ENCODE assay signal across 10 cellular contexts in genomic region chr2:239239607-239240479, GRCh38.
DNase-seq lines count a peak whose midpoint lies in the region; TF ChIP-seq lines count a peak whose summit lies in the region.
"Had no signal": no experiment of that assay in that cellular context is flagged by ENCODE, and none has a peak within 500 bp of the region (broad histone marks: within the 10 kb centered on the region; RNA-seq: fewer than 3 reads in every experiment).

No MANE protein-coding gene starts in this region.

- H3K4me1 Mint-ChIP-seq in endodermal cell (peaks cover 13% of the 10 kb centered on the region), MCF 10A (ENCODE audit: insufficient read depth, unreplicated experiment) (no peaks in the 10 kb centered on the region)

- H3K9me3 Mint-ChIP-seq in endodermal cell: no peaks in the 10 kb centered on the region
- no peaks in the 10 kb centered on the region for H3K9me3 Mint-ChIP-seq in MCF 10A (ENCODE audit: unreplicated experiment)
- H3K9me3 Mint-ChIP-seq: natural killer cell had no signal

- H3K4me3 ChIP-seq in endodermal cell (ENCODE audit: low read length) (no peak overlapping the region), muscle layer of colon (ENCODE audit: low read depth in 1 of 2, low read length in 2 of 2) (peak overlapping the region; percentile 15 to 41), thymus (ENCODE audit: low read length) (no peak overlapping the region)

- H3K27ac ChIP-seq in endodermal cell (ENCODE audit: low read depth, low read length) (peak overlapping the region; percentile 84), muscle layer of colon (ENCODE audit: low read depth, low read length) (peak overlapping the region; percentile 47), thymus (ENCODE audit: low read depth) (peak overlapping the region; percentile 25)

- no peaks in the 10 kb centered on the region for H3K36me3 Mint-ChIP-seq in endodermal cell (ENCODE audit: low read depth)
- H3K36me3 Mint-ChIP-seq in MCF 10A (ENCODE audit: insufficient read depth, unreplicated experiment): peaks cover 6% of the 10 kb centered on the region
- H3K36me3 Mint-ChIP-seq: natural killer cell had no signal

- H3K27me3 ChIP-seq in endodermal cell (ENCODE audit: control insufficient read depth, insufficient read depth, low read length, poor library complexity, severe bottlenecking) (no peaks in the 10 kb centered on the region), muscle layer of colon (ENCODE audit: control insufficient read depth in 1 of 2, insufficient read depth in 2 of 2, low read length in 2 of 2) (no peaks in the 10 kb centered on the region), thymus (ENCODE audit: control insufficient read depth, insufficient read depth) (no peaks in the 10 kb centered on the region)

- DNase-seq in NCI-H1092 treated with DMSO at 0.1 percent for 48 hours (lab: John Stamatoyannopoulos, UW) (peak; percentile 33), NCI-H1092 (lab: John Stamatoyannopoulos, UW) (no peak), endodermal cell (peak; percentile 41), NCI-H2029 treated with DMSO at 0.1 percent for 48 hours (lab: John Stamatoyannopoulos, UW) (no peak), NCI-H2227 treated with DMSO at 0.1 percent for 48 hours (lab: John Stamatoyannopoulos, UW) (no peak), MCF 10A (ENCODE audit: unreplicated experiment) (no peak)
- DNase-seq: central memory CD4-positive, alpha-beta T cell; natural killer cell had no signal

- H3K27me3 Mint-ChIP-seq in endodermal cell (ENCODE audit: insufficient read depth) (no peaks in the 10 kb centered on the region), MCF 10A (ENCODE audit: insufficient read depth, unreplicated experiment) (no peaks in the 10 kb centered on the region)

- peak overlapping the region; percentile 70 for H3K27ac Mint-ChIP-seq in endodermal cell
- no peak overlapping the region for H3K27ac Mint-ChIP-seq in MCF 10A (ENCODE audit: low read depth, unreplicated experiment)

- H3K9ac ChIP-seq in endodermal cell (ENCODE audit: extremely low read depth, low read length, poor library complexity, severe bottlenecking) (no peak overlapping the region), muscle layer of colon (ENCODE audit: low read length) (peak overlapping the region; percentile 1)

- no TSS peak for BruUV-seq in MCF 10A (replicated peaks; lab: Mats Ljungman, UMichigan)

- intact Hi-C loops in MCF 10A (cut with micrococcal nuclease): no loop called here

- peaks cover 5% of the 10 kb centered on the region for H3K4me1 ChIP-seq in endodermal cell (ENCODE audit: control insufficient read depth, insufficient read depth, low read length)
- H3K4me1 ChIP-seq in muscle layer of colon (ENCODE audit: insufficient read depth, low read length): peaks cover 45% of the 10 kb centered on the region
- H3K4me1 ChIP-seq in thymus (ENCODE audit: control insufficient read depth, insufficient read depth, low read length): peaks cover 30% of the 10 kb centered on the region

- TF ChIP-seq CTCF in endodermal cell (conservative IDR thresholded peaks at IDR 0.05) (no peak), MCF 10A (IDR thresholded peaks at IDR 0.05; ENCODE audit: unreplicated experiment) (no peak)

- POLR2A ChIA-PET in MCF 10A (lab: Yijun Ruan, JAX): interaction anchor here (1.2 kb wide), 1 partner anchor 10 kb away, joined by 3 read pairs; no protein-coding TSS in a partner anchor

- WGBS in endodermal cell (ENCODE audit: insufficient coverage in 1 of 2, insufficient read length in 1 of 2), 2 experiments: 93% methylated on average over 23 to 30 of the region's 30 CpGs
- 93% methylated on average over 30 of the region's 30 CpGs for WGBS in thymus

- H3K36me3 ChIP-seq in endodermal cell (ENCODE audit: control insufficient read depth, insufficient read depth, low read length): no peaks in the 10 kb centered on the region
- no peaks in the 10 kb centered on the region for H3K36me3 ChIP-seq in muscle layer of colon (ENCODE audit: insufficient read depth, low read length)
- no peaks in the 10 kb centered on the region for H3K36me3 ChIP-seq in thymus (ENCODE audit: control insufficient read depth, insufficient read depth)

- CTCF ChIA-PET in MCF 10A (lab: Yijun Ruan, JAX): interaction anchor here (1.1 kb wide), 1 partner anchor 58 kb away, joined by 4 read pairs; no protein-coding TSS in a partner anchor

- H3K9me3 ChIP-seq in endodermal cell (ENCODE audit: control insufficient read depth, low read length): no peaks in the 10 kb centered on the region
- no peaks in the 10 kb centered on the region for H3K9me3 ChIP-seq in muscle layer of colon (ENCODE audit: low read length)
- H3K9me3 ChIP-seq in thymus (ENCODE audit: control insufficient read depth): no peaks in the 10 kb centered on the region

- H3K4me3 Mint-ChIP-seq in endodermal cell (no peak overlapping the region), MCF 10A (ENCODE audit: unreplicated experiment) (no peak overlapping the region)
- H3K4me3 Mint-ChIP-seq: natural killer cell had no signal

Comparison
In these comparisons a context has a peak if more than half of its experiments do, and no peak if none do; other contexts are left out.
1. DNase-seq: peak in NCI-H1092 treated with DMSO at 0.1 percent for 48 hours (single experiment) and endodermal cell (single experiment); none in NCI-H1092 (single experiment), NCI-H2029 treated with DMSO at 0.1 percent for 48 hours (single experiment), NCI-H2227 treated with DMSO at 0.1 percent for 48 hours (single experiment) and MCF 10A (single experiment).
2. H3K27ac ChIP-seq: peak in every context shown above with its lines; median percentile 84 in endodermal cell; 47 in muscle layer of colon; 25 in thymus.
3. H3K4me3 ChIP-seq: peak in muscle layer of colon (2 of 2); none in endodermal cell (single experiment) and thymus (single experiment).